Comparison of ENCODE assay signal across 1 cellular context in the genomic region with DNA sequence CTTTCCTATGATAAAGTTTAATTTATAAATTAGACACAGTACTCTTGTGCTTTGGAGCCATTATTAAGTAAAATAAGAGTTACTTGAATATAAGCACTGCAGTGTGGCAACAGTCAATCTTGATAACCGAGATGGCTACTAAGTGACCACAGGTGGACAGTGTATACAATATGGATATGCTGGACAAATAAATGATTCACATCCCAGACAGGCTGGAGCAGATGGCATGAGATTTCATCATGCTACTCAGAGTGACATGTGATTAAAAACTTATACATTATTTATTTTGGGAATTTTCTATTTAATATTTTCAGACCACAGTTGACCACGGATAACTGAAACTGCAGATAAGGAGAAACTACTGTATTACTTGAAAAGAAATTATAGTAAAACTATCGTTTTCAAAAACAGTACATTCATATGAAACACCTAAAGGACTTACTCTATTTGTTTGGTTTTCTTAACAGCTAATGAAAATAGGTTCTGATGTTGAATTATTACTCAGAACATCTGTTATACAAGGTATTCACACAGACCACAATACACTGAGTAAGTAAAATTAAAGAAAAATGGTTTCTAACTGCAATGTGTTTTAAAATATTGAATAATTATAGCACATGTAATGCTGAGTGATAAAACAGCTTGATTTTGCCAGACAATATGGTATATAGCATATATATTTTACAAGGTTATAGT.
A peak's percentile ranks its signal among the peaks of the same experiment; 100 is the strongest.
TF ChIP-seq lines count a peak whose summit lies in the region.

No MANE protein-coding gene starts in this region.

TF ChIP-seq in HepG2, 621 proteins besides CTCF, POLR2A, EP300 and RAD21:
- TF ChIP-seq ZNF720 (CRISPR knock-in tag; IDR thresholded peaks at IDR 0.05), result no peak
- peak; percentile 52 for TF ChIP-seq FOSL2 (CRISPR knock-in tag; IDR thresholded peaks at IDR 0.05)
- TF ChIP-seq ZNF326 (CRISPR knock-in tag; IDR thresholded peaks at IDR 0.05; ENCODE audit: borderline replicate concordance), result no peak
- TF ChIP-seq, protein P1, sequence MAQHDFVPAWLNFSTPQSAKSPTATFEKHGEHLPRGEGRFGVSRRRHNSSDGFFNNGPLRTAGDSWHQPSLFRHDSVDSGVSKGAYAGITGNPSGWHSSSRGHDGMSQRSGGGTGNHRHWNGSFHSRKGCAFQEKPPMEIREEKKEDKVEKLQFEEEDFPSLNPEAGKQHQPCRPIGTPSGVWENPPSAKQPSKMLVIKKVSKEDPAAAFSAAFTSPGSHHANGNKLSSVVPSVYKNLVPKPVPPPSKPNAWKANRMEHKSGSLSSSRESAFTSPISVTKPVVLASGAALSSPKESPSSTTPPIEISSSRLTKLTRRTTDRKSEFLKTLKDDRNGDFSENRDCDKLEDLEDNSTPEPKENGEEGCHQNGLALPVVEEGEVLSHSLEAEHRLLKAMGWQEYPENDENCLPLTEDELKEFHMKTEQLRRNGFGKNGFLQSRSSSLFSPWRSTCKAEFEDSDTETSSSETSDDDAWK (CRISPR knock-in tag; IDR thresholded peaks at IDR 0.05), result no peak
- TF ChIP-seq MED1 (CRISPR knock-in tag; IDR thresholded peaks at IDR 0.05), result no peak
